In genomic region chr1:201582261-201582951, GRCh38 we compare ENCODE assay signal across 9 cellular contexts. TPM values are rescaled to one million over a fixed set of nuclear protein-coding genes. Genes with fewer than 3 reads are reported as not detected.
A peak's percentile ranks its signal among the peaks of the same experiment; 100 is the strongest.
DNase-seq lines count a peak whose midpoint lies in the region; ATAC-seq and TF ChIP-seq lines count a peak whose summit lies in the region.
"Had no signal": no experiment of that assay in that cellular context is flagged by ENCODE, and none has a peak within 500 bp of the region (broad histone marks: within the 10 kb centered on the region; RNA-seq: fewer than 3 reads in every experiment).

No MANE protein-coding gene starts in this region.

- peak; percentile 63 for DNase-seq in ELR (ENCODE audit: low read depth)
- peak; percentile 52 for DNase-seq in NCI-H345 treated with DMSO at 0.1 percent for 48 hours (lab: John Stamatoyannopoulos, UW; ENCODE audit: unreplicated experiment)
- DNase-seq in fibroblast of mammary gland (ENCODE audit: low read depth): peak; percentile 84
- no peak for DNase-seq in omental fat pad (ENCODE audit: low spot score)
- no peak for DNase-seq in stimulated activated CD4-positive, alpha-beta T cell treated with anti-CD3 and anti-CD28 coated beads, Interleukin-2, amount 100 ng/mL, for 24 hours
- DNase-seq in midbrain (lab: John Stamatoyannopoulos, UW): no peak
- no peak for DNase-seq in mesothelial cell of epicardium (ENCODE audit: low spot score in 2 of 2, unreplicated experiment in 2 of 2)
- DNase-seq: activated CD4-positive, alpha-beta T cell treated with anti-CD3 and anti-CD28 coated beads for 48 hours had no signal

- peaks cover 9% of the 10 kb centered on the region for H3K9me3 Mint-ChIP-seq in mesothelial cell of epicardium

- no peak overlapping the region for H3K4me3 ChIP-seq in fibroblast of mammary gland (ENCODE audit: control insufficient read depth, low read depth, low read length)

- H3K36me3 Mint-ChIP-seq in mesothelial cell of epicardium: peaks cover 9% of the 10 kb centered on the region

- peaks cover 14% of the 10 kb centered on the region for H3K4me1 Mint-ChIP-seq in mesothelial cell of epicardium

- peak; percentile 8 for TF ChIP-seq CTCF in fibroblast of mammary gland (conservative IDR thresholded peaks at IDR 0.05; ENCODE audit: control insufficient read depth, insufficient read depth, low read depth, low read length)
- TF ChIP-seq CTCF in omental fat pad (IDR thresholded peaks at IDR 0.05): no peak
- no peak for TF ChIP-seq CTCF in mesothelial cell of epicardium (IDR thresholded peaks at IDR 0.05; ENCODE audit: unreplicated experiment)

- peak; percentile 60 for ATAC-seq in omental fat pad (ENCODE audit: low FRiP score)
- no peak for ATAC-seq in HG02938 (IDR thresholded peaks at IDR 0.05; ENCODE audit: unreplicated experiment)

- no peak overlapping the region for H3K4me3 Mint-ChIP-seq in mesothelial cell of epicardium

- no peak overlapping the region for H3K27ac Mint-ChIP-seq in mesothelial cell of epicardium

- no peaks in the 10 kb centered on the region for H3K27me3 Mint-ChIP-seq in mesothelial cell of epicardium (ENCODE audit: low read depth)

RNA-seq across cellular contexts. Expression of gene NAV1, which starts 43.5 kb away (rescaled TPM):
- total RNA-seq in omental fat pad (10 to 100 TPM; 26.0 to 84.1 (median 67.6) TPM), mesothelial cell of epicardium (88.8 to 95.9 TPM (median 95.4 TPM) in 3 replicates)

Comparison
In these comparisons a context has a peak if more than half of its experiments do, and no peak if none do; other contexts are left out.
1. DNase-seq: peak in ELR (single experiment), NCI-H345 treated with DMSO at 0.1 percent for 48 hours (single experiment) and fibroblast of mammary gland (single experiment); none in omental fat pad (single experiment), stimulated activated CD4-positive, alpha-beta T cell treated with anti-CD3 and anti-CD28 coated beads, Interleukin-2, amount 100 ng/mL, for 24 hours (0 of 2), midbrain (single experiment) and mesothelial cell of epicardium (0 of 2).